ENCODE assay signal across 33 cellular contexts in genomic region chr15:31062965-31063355, GRCh38. TPM values are rescaled to one million over a fixed set of nuclear protein-coding genes. Genes with fewer than 3 reads are reported as not detected.
DNase-seq lines count a peak whose midpoint lies in the region; ATAC-seq and TF ChIP-seq lines count a peak whose summit lies in the region.
"Had no signal": no experiment of that assay in that cellular context is flagged by ENCODE, and none has a peak within 500 bp of the region (broad histone marks: within the 10 kb centered on the region; RNA-seq: fewer than 3 reads in every experiment).

No MANE protein-coding gene starts in this region.

- no peaks in the 10 kb centered on the region for H3K4me1 ChIP-seq in hepatocyte (ENCODE audit: insufficient read depth)
- H3K4me1 ChIP-seq: colonic mucosa, Peyer's patch, sigmoid colon had no signal

- no peaks in the 10 kb centered on the region for H3K9me2 ChIP-seq in hepatocyte (replicated peaks; ENCODE audit: insufficient read depth)

- DNase-seq in AG20443 (ENCODE audit: low spot score) (peak; percentile 40), HFFc6 (no peak), fibroblast of mammary gland (ENCODE audit: low read depth) (peak; percentile 33), omental fat pad (ENCODE audit: low spot score) (no peak), hepatocyte (ENCODE audit: low spot score) (no peak), Kasumi-1 (lab: John Stamatoyannopoulos, UW) (no peak)
- no peak for DNase-seq in stimulated activated CD8-positive, alpha-beta memory T cell treated with anti-CD3 and anti-CD28 coated beads, Interleukin-4, amount 100 ng/mL, for 48 hours
- DNase-seq: ACHN; activated CD4-positive, alpha-beta T cell treated with anti-CD3 and anti-CD28 coated beads, Interleukin-2, amount 10 ng/mL, durations not matched to agents 24 days and 14 days; activated effector memory CD4-positive, alpha-beta T cell treated with Interleukin-2 at 50 U/mL for 16 hours; C1 segment of cervical spinal cord; colonic mucosa; effector CD8-positive, alpha-beta T cell; foreskin melanocyte; GOT3; hippocampal formation; immature natural killer cell; mesendoderm; NCI-H1048; NCI-H2107; Peyer's patch; SIG-M5; sigmoid colon; stimulated activated CD4-positive, alpha-beta T cell treated with anti-CD3 and anti-CD28 coated beads, Interleukin-4, amount 100 ng/mL, for 1 hour; trophoblast cell; WERI-Rb-1 had no signal

- no peak overlapping the region for H3K4me3 ChIP-seq in fibroblast of mammary gland (ENCODE audit: control insufficient read depth, low read depth, low read length)
- H3K4me3 ChIP-seq in hepatocyte = no peak overlapping the region
- H3K4me3 ChIP-seq: colonic mucosa, Peyer's patch, sigmoid colon had no signal

- no peaks in the 10 kb centered on the region for H4K20me1 ChIP-seq in hepatocyte (ENCODE audit: insufficient read depth, poor library complexity, severe bottlenecking)

- H3K27ac Mint-ChIP-seq in HFFc6 = peak overlapping the region; percentile 32
- H3K27ac Mint-ChIP-seq: activated CD4-positive, alpha-beta T cell treated with anti-CD3 and anti-CD28 coated beads, Interleukin-2, amount 10 ng/mL, durations not matched to agents 24 days and 14 days; activated naive CD4-positive, alpha-beta T cell treated with anti-CD3 and anti-CD28 coated beads, Interleukin-2, amount 50 U/mL, for 72 hours; immature natural killer cell had no signal

- H3K9me3 ChIP-seq in hepatocyte (ENCODE audit: low read depth) = no peaks in the 10 kb centered on the region
- H3K9me3 ChIP-seq: colonic mucosa, Peyer's patch, sigmoid colon had no signal

- no peaks in the 10 kb centered on the region for H3K36me3 Mint-ChIP-seq in HFFc6 (ENCODE audit: low read depth)
- H3K36me3 Mint-ChIP-seq: activated naive CD4-positive, alpha-beta T cell treated with anti-CD3 and anti-CD28 coated beads, Interleukin-2, amount 50 U/mL, for 72 hours had no signal

- no peaks in the 10 kb centered on the region for H3K36me3 ChIP-seq in hepatocyte (replicated peaks; ENCODE audit: insufficient read depth, low read depth)
- H3K36me3 ChIP-seq: colonic mucosa, Peyer's patch, sigmoid colon, WERI-Rb-1 had no signal

- whole genome bisulfite sequencing in hepatocyte (ENCODE audit: low lambda C conversion rate, missing lambda C conversion rate) = 86% methylated on average over 19 of the region's 19 CpGs

- no peak for TF ChIP-seq CTCF in HFFc6 (IDR thresholded peaks at IDR 0.05)
- no peak for TF ChIP-seq CTCF in fibroblast of mammary gland (conservative IDR thresholded peaks at IDR 0.05; ENCODE audit: control insufficient read depth, insufficient read depth, low read depth, low read length)
- TF ChIP-seq CTCF in omental fat pad (IDR thresholded peaks at IDR 0.05) = no peak
- TF ChIP-seq CTCF in hepatocyte (IDR thresholded peaks at IDR 0.05; ENCODE audit: poor library complexity) = no peak

- H3K4me3 Mint-ChIP-seq in HFFc6 = peak overlapping the region; percentile 76
- H3K4me3 Mint-ChIP-seq: activated CD4-positive, alpha-beta T cell treated with anti-CD3 and anti-CD28 coated beads, Interleukin-2, amount 10 ng/mL, durations not matched to agents 24 days and 14 days; immature natural killer cell had no signal

- H2AFZ ChIP-seq in hepatocyte = no peak overlapping the region

- H3K4me2 ChIP-seq in hepatocyte = no peak overlapping the region

- H3K79me2 ChIP-seq in hepatocyte = no peaks in the 10 kb centered on the region

- H3K27me3 ChIP-seq in hepatocyte = no peaks in the 10 kb centered on the region
- H3K27me3 ChIP-seq: colonic mucosa, Peyer's patch, sigmoid colon had no signal

- no peak overlapping the region for H3K27ac ChIP-seq in hepatocyte
- H3K27ac ChIP-seq: colonic mucosa, Peyer's patch, sigmoid colon, WERI-Rb-1 had no signal

- peak; percentile 18 for ATAC-seq in omental fat pad (ENCODE audit: low FRiP score)
- ATAC-seq in HG03354 (IDR thresholded peaks at IDR 0.05; ENCODE audit: poor library complexity, severe bottlenecking, unreplicated experiment) = no peak
- ATAC-seq: activated naive CD4-positive, alpha-beta T cell treated with anti-CD3 and anti-CD28 coated beads, Interleukin-2, amount 50 U/mL, for 72 hours; left lobe of liver had no signal

- H3K4me1 Mint-ChIP-seq in HFFc6 (ENCODE audit: low read depth) = peaks cover 27% of the 10 kb centered on the region
- H3K4me1 Mint-ChIP-seq: activated CD4-positive, alpha-beta T cell treated with anti-CD3 and anti-CD28 coated beads, Interleukin-2, amount 10 ng/mL, durations not matched to agents 24 days and 14 days; immature natural killer cell had no signal

- no peaks in the 10 kb centered on the region for H3K9me3 Mint-ChIP-seq in HFFc6
- H3K9me3 Mint-ChIP-seq: activated CD4-positive, alpha-beta T cell treated with anti-CD3 and anti-CD28 coated beads, Interleukin-2, amount 10 ng/mL, durations not matched to agents 24 days and 14 days; activated naive CD4-positive, alpha-beta T cell treated with anti-CD3 and anti-CD28 coated beads, Interleukin-2, amount 50 U/mL, for 72 hours had no signal

- peaks cover 10% of the 10 kb centered on the region for H3K27me3 Mint-ChIP-seq in HFFc6 (ENCODE audit: insufficient read depth)

RNA-seq across cellular contexts. Expression of gene TRPM1, which starts 38.6 kb away (rescaled TPM):
- under 1 TPM in 3 of 6 experiments, not detected in 3; 0.03 to 0.18 (median 0.17) TPM for total RNA-seq in HFFc6 (2021; fragmentation: NEBNext Ultra II Directional; extraction: Animal tissue kit (Norgen Biotek cat#: 25700))
- total RNA-seq in omental fat pad = 1 to 10 TPM in 1 of 4 donors, under 1 TPM in 1, not detected in 2; 0.19 to 1.8 TPM
- not detected in 2 replicates for total RNA-seq in hepatocyte
- polyA plus RNA-seq in hepatocyte = not detected in 2 replicates
- total RNA-seq: activated CD4-positive, alpha-beta T cell treated with anti-CD3 and anti-CD28 coated beads, Interleukin-2, amount 10 ng/mL, durations not matched to agents 24 days and 14 days; activated CD8-positive, alpha-beta memory T cell treated with anti-CD3 and anti-CD28 coated beads for 36 hours; activated naive CD4-positive, alpha-beta T cell treated with anti-CD3 and anti-CD28 coated beads, Interleukin-2, amount 50 U/mL, for 72 hours; colonic mucosa; epithelial cell of proximal tubule; HT-29; Peyer's patch; posterior vena cava; sigmoid colon had no signal

Comparison
In these comparisons a context has a peak if more than half of its experiments do, and no peak if none do; other contexts are left out.
1. DNase-seq: peak in AG20443 (single experiment) and fibroblast of mammary gland (single experiment); none in HFFc6 (single experiment), omental fat pad (single experiment), stimulated activated CD8-positive, alpha-beta memory T cell treated with anti-CD3 and anti-CD28 coated beads, Interleukin-4, amount 100 ng/mL, for 48 hours (single experiment), hepatocyte (single experiment) and Kasumi-1 (0 of 2).